10 cellular contexts compared by ENCODE assay signal in the genomic region with DNA sequence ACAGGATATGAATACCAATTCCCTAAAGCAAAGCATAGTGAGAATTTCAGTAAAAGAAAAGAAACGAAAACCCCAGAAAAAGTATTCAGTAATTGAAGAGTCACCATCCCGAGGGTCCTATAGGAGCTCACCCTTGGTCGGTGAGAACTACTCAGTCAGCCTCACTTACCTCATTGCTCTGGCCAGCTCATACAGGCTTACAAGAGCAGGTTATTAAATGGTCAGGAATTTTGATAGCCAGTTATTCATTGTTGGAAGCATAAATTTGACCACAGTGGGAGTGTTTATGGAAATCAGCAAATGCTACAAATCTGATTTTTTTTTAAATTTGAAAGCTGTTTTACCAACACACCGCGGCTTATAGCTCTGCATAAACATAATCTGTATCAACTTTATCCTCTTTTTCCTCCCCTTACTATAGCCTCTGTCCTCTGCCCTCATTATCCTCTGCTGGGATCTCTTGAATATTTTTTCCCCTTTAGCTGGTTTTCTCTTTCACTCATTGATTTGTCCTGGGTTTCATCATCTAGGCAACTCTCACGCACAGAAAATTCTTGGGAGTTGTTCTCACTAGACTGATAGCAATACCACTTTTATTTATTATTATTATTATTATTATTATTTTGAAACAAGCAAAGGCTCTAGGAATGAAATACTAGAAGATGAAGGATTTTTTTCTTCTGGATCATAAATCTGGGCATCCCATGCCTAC. TPM values are rescaled to one million over a fixed set of nuclear protein-coding genes. Genes with fewer than 3 reads are reported as not detected.
DNase-seq lines count a peak whose midpoint lies in the region; ATAC-seq, FAIRE-seq and TF ChIP-seq lines count a peak whose summit lies in the region.
"Had no signal": no experiment of that assay in that cellular context is flagged by ENCODE, and none has a peak within 500 bp of the region (broad histone marks: within the 10 kb centered on the region; RNA-seq: fewer than 3 reads in every experiment).

No MANE protein-coding gene starts in this region.

- in situ Hi-C loops in IMR-90 (cut with MboI; ENCODE audit: low sequenced_read_pairs): loop anchor here (10.0 to 25.0 kb wide), 3 partner anchors 385 to 798 kb away; no protein-coding TSS in a partner anchor

- H4K20me1 ChIP-seq in IMR-90 (ENCODE audit: insufficient read depth, low read length): peaks cover 3% of the 10 kb centered on the region; the same call in 1 of the 2 replicates

- H3K4me2 ChIP-seq in A549: peak overlapping the region; percentile 82
- H3K4me2 ChIP-seq in IMR-90 (ENCODE audit: low read depth, low read length): peak overlapping the region; percentile 24; the same call in 1 of the 2 replicates

- peak overlapping the region; percentile 93 for H2BK20ac ChIP-seq in IMR-90 (ENCODE audit: low read depth, low read length)

- peaks cover 4% of the 10 kb centered on the region for H3K9me3 Mint-ChIP-seq in chondrocyte (ENCODE audit: low read depth)
- H3K9me3 Mint-ChIP-seq in activated T-cell treated with anti-CD3 and anti-CD28 coated beads, Interleukin-2, amount 50 U/mL, for 24 hours: no peaks in the 10 kb centered on the region
- H3K9me3 Mint-ChIP-seq in CD4-positive, alpha-beta memory T cell: no peaks in the 10 kb centered on the region
- H3K9me3 Mint-ChIP-seq: stimulated activated naive CD8-positive, alpha-beta T cell treated with anti-CD3 and anti-CD28 coated beads, Interleukin-15, Interleukin-2, amounts not matched to agents 100 ng/mL and 50 ng/mL, for 24 hours had no signal

- H3K18ac ChIP-seq in IMR-90 (ENCODE audit: low read depth, low read length): peak overlapping the region; percentile 69

- H3K4me1 ChIP-seq in A549: peaks cover 68% of the 10 kb centered on the region
- peaks cover 10% of the 10 kb centered on the region for H3K4me1 ChIP-seq in IMR-90 (ENCODE audit: control insufficient read depth, insufficient read depth, low read length)
- peaks cover 16% of the 10 kb centered on the region for H3K4me1 ChIP-seq in mesodermal cell (ENCODE audit: control insufficient read depth, insufficient read depth, low read length, poor library complexity, severe bottlenecking)
- no peaks in the 10 kb centered on the region for H3K4me1 ChIP-seq in CD4-positive, alpha-beta memory T cell (ENCODE audit: insufficient read depth, low read length)

- TF ChIP-seq CTCF in A549 (IDR thresholded peaks at IDR 0.05) (no peak), IMR-90 (conservative IDR thresholded peaks at IDR 0.05; ENCODE audit: low read depth, low read length) (no peak), chondrocyte (IDR thresholded peaks at IDR 0.05) (no peak)

- H3K4ac ChIP-seq in IMR-90 (ENCODE audit: low read depth, low read length): peak overlapping the region; percentile 91

- CTCF ChIA-PET in A549 (lab: Yijun Ruan, JAX): interaction anchor here (2.2 to 2.6 kb wide), 3 partner anchors 11 to 111 kb away, joined by 9 to 18 read pairs (median 18); a partner anchor contains a TSS
- CTCF ChIA-PET in IMR-90 (lab: Yijun Ruan, JAX): interaction anchor here (0.9 to 2.5 kb wide), 3 partner anchors 11 to 572 kb away, joined by 3 to 6 read pairs (median 5); a partner anchor contains a TSS
- CTCF ChIA-PET in CD4-positive, alpha-beta memory T cell (lab: Charles Lee; ENCODE audit: partially characterized antibody): no interaction called here

- H2BK5ac ChIP-seq in IMR-90 (ENCODE audit: low read depth, low read length, poor library complexity, severe bottlenecking): peak overlapping the region; percentile 89

- no peaks in the 10 kb centered on the region for H3K27me3 ChIP-seq in IMR-90 (ENCODE audit: control insufficient read depth, insufficient read depth, low read length)
- H3K27me3 ChIP-seq in CD4-positive, alpha-beta memory T cell (ENCODE audit: insufficient read depth, low read length): no peaks in the 10 kb centered on the region

- peaks cover 13% of the 10 kb centered on the region; the same call in 1 of the 3 replicates for H3K9me3 ChIP-seq in A549
- H3K9me3 ChIP-seq in IMR-90 (ENCODE audit: control insufficient read depth, insufficient read depth, low read length): no peaks in the 10 kb centered on the region
- H3K9me3 ChIP-seq in mesodermal cell (ENCODE audit: control insufficient read depth, low read length): no peaks in the 10 kb centered on the region
- H3K9me3 ChIP-seq in CD4-positive, alpha-beta memory T cell (ENCODE audit: control insufficient read depth in 1 of 2, low read length in 2 of 2): no peaks in the 10 kb centered on the region

- H4K91ac ChIP-seq in IMR-90 (ENCODE audit: insufficient read depth, low read depth, low read length): peak overlapping the region; percentile 88

- peak overlapping the region; percentile 35; the same call in 1 of the 2 replicates for H3K23ac ChIP-seq in IMR-90 (ENCODE audit: low read depth, low read length)

- H2BK15ac ChIP-seq in IMR-90 (ENCODE audit: low read depth, low read length): peak overlapping the region; percentile 67; the same call in 2 of the 3 replicates

- no peak for TF ChIP-seq POLR2A in A549 (IDR thresholded peaks at IDR 0.05; ENCODE audit: low read length)
- peak; percentile 26; the same call in 1 of the 2 replicates for TF ChIP-seq POLR2A in IMR-90 (IDR thresholded peaks at IDR 0.05; ENCODE audit: low read depth, low read length)

- H3K14ac ChIP-seq in IMR-90 (replicated peaks; ENCODE audit: low read depth, low read length): peak overlapping the region; percentile 81

- no peak overlapping the region for H2AFZ ChIP-seq in IMR-90 (replicated peaks; ENCODE audit: low read length, poor library complexity)

- H4K8ac ChIP-seq in IMR-90 (ENCODE audit: low read depth in 2 of 2, low read length in 2 of 2): peak overlapping the region; percentile 15 to 85; a peak in 3 of 4 replicates

- peak overlapping the region; percentile 97 for H3K27ac Mint-ChIP-seq in chondrocyte (ENCODE audit: unreplicated experiment)
- H3K27ac Mint-ChIP-seq in activated T-cell treated with anti-CD3 and anti-CD28 coated beads, Interleukin-2, amount 50 U/mL, for 24 hours: no peak overlapping the region
- H3K27ac Mint-ChIP-seq in CD4-positive, alpha-beta memory T cell: no peak overlapping the region
- H3K27ac Mint-ChIP-seq: stimulated activated naive CD8-positive, alpha-beta T cell treated with anti-CD3 and anti-CD28 coated beads, Interleukin-15, Interleukin-2, amounts not matched to agents 100 ng/mL and 50 ng/mL, for 24 hours had no signal

- H3K27ac ChIP-seq in A549 (peak overlapping the region; percentile 95 to 99), IMR-90 (ENCODE audit: insufficient read depth, low read length) (peak overlapping the region; percentile 66), mesodermal cell (ENCODE audit: low read depth, low read length, severe bottlenecking) (peak overlapping the region; percentile 84)
- H3K27ac ChIP-seq in CD4-positive, alpha-beta memory T cell (ENCODE audit: low read depth, low read length): no peak overlapping the region

- H3K4me3 Mint-ChIP-seq in chondrocyte (ENCODE audit: unreplicated experiment): peak overlapping the region; percentile 20
- no peak overlapping the region for H3K4me3 Mint-ChIP-seq in activated T-cell treated with anti-CD3 and anti-CD28 coated beads, Interleukin-2, amount 50 U/mL, for 24 hours
- no peak overlapping the region for H3K4me3 Mint-ChIP-seq in CD4-positive, alpha-beta memory T cell
- H3K4me3 Mint-ChIP-seq: stimulated activated naive CD8-positive, alpha-beta T cell treated with anti-CD3 and anti-CD28 coated beads, Interleukin-15, Interleukin-2, amounts not matched to agents 100 ng/mL and 50 ng/mL, for 24 hours had no signal

- intact Hi-C loops in IMR-90 (cut with micrococcal nuclease): no loop called here
- intact Hi-C loops in CD4-positive, alpha-beta memory T cell (cut with micrococcal nuclease): no loop called here

- H2BK120ac ChIP-seq in IMR-90 (ENCODE audit: low read depth, low read length): peak overlapping the region; percentile 90

- peaks cover 2% of the 10 kb centered on the region for H3K9me1 ChIP-seq in IMR-90 (ENCODE audit: insufficient read depth, low read length)

- DNase-seq in A549 (ENCODE audit: low read depth in 1 of 2, low spot score in 1 of 2): peak; percentile 33 to 89
- peak; percentile 93 for DNase-seq in IMR-90
- DNase-seq in chondrocyte (ENCODE audit: low spot score): no peak
- no peak for DNase-seq in activated T-cell treated with anti-CD3 and anti-CD28 coated beads, Interleukin-2, amount 50 U/mL, for 24 hours
- DNase-seq in CD4-positive, alpha-beta memory T cell: no peak
- DNase-seq: C1 segment of cervical spinal cord had no signal

- no peak for FAIRE-seq in A549 (lab: Jason Lieb, UNC)

- H3K36me3 Mint-ChIP-seq in chondrocyte (ENCODE audit: low read depth): no peaks in the 10 kb centered on the region
- no peaks in the 10 kb centered on the region for H3K36me3 Mint-ChIP-seq in activated T-cell treated with anti-CD3 and anti-CD28 coated beads, Interleukin-2, amount 50 U/mL, for 24 hours (ENCODE audit: low read depth)
- H3K36me3 Mint-ChIP-seq in CD4-positive, alpha-beta memory T cell: no peaks in the 10 kb centered on the region

- no peaks in the 10 kb centered on the region for H3K27me3 Mint-ChIP-seq in chondrocyte (ENCODE audit: low read depth)
- peaks cover 20% of the 10 kb centered on the region for H3K27me3 Mint-ChIP-seq in activated T-cell treated with anti-CD3 and anti-CD28 coated beads, Interleukin-2, amount 50 U/mL, for 24 hours
- H3K27me3 Mint-ChIP-seq in CD4-positive, alpha-beta memory T cell: peaks cover 6 to 7% of the 10 kb centered on the region in 2 donors
- H3K27me3 Mint-ChIP-seq: stimulated activated naive CD8-positive, alpha-beta T cell treated with anti-CD3 and anti-CD28 coated beads, Interleukin-15, Interleukin-2, amounts not matched to agents 100 ng/mL and 50 ng/mL, for 24 hours had no signal

- no peak overlapping the region for H2AK9ac ChIP-seq in IMR-90 (replicated peaks; ENCODE audit: low read depth, low read length, poor library complexity)

- dilution Hi-C loops in IMR-90 (cut with HindIII; ENCODE audit: low sequenced_read_pairs, unreplicated experiment): no loop called here

- peaks cover 85% of the 10 kb centered on the region for H3K4me1 Mint-ChIP-seq in chondrocyte (ENCODE audit: low read depth)
- H3K4me1 Mint-ChIP-seq in activated T-cell treated with anti-CD3 and anti-CD28 coated beads, Interleukin-2, amount 50 U/mL, for 24 hours (ENCODE audit: low read depth): no peaks in the 10 kb centered on the region
- H3K4me1 Mint-ChIP-seq in CD4-positive, alpha-beta memory T cell: no peaks in the 10 kb centered on the region

- peak overlapping the region; percentile 63 for H3K56ac ChIP-seq in IMR-90 (ENCODE audit: extremely low read depth, insufficient read depth, low read length)

- H3K9ac ChIP-seq in IMR-90 (ENCODE audit: low read depth, low read length): no peak overlapping the region

- no peak for TF ChIP-seq RAD21 in A549 (conservative IDR thresholded peaks at IDR 0.05 in 1 of 2, IDR thresholded peaks at IDR 0.05 in 1 of 2)
- TF ChIP-seq RAD21 in IMR-90 (IDR thresholded peaks at IDR 0.05; ENCODE audit: low read length): no peak

- TF ChIP-seq EP300 in A549 (IDR thresholded peaks at IDR 0.05): peak in 1 of 2 experiments; percentile 7; a peak in 1 of 5 replicates

- H3K36me3 ChIP-seq in IMR-90 (ENCODE audit: control insufficient read depth, insufficient read depth, low read length) (no peaks in the 10 kb centered on the region), mesodermal cell (ENCODE audit: control insufficient read depth, insufficient read depth, low read length) (no peaks in the 10 kb centered on the region)
- no peaks in the 10 kb centered on the region for H3K36me3 ChIP-seq in CD4-positive, alpha-beta memory T cell (ENCODE audit: insufficient read depth, low read length)

- POLR2A ChIA-PET in A549 (lab: Yijun Ruan, JAX) (interaction anchor here (0.8 to 4.0 kb wide), 11 partner anchors 11 to 370 kb away, joined by 3 to 129 read pairs (median 5); a partner anchor contains a TSS), IMR-90 (lab: Charles Lee; ENCODE audit: unreplicated experiment) (no interaction called here)
- POLR2A ChIA-PET in CD4-positive, alpha-beta memory T cell (lab: Charles Lee; ENCODE audit: partially characterized antibody): no interaction called here

- no peaks in the 10 kb centered on the region for H3K79me1 ChIP-seq in IMR-90 (ENCODE audit: low read depth in 1 of 2, low read length in 2 of 2)

- BruUV-seq in IMR-90 (replicated peaks; lab: Mats Ljungman, UMichigan): no TSS peak

- H2AK5ac ChIP-seq in IMR-90 (ENCODE audit: low read depth, low read length): peak overlapping the region; percentile 60; the same call in 1 of the 2 replicates

- 1% methylated on average over 6 of the region's 6 CpGs for WGBS in A549 (ENCODE audit: missing lambda C conversion rate)
- WGBS in IMR-90 (ENCODE audit: extremely low coverage in 2 of 2, insufficient read length in 1 of 2), 2 experiments: no CpG with 5 or more reads among the region's 6 CpGs
- WGBS in mesodermal cell (ENCODE audit: insufficient coverage in 2 of 2), 2 experiments: 85 to 93% methylated on average over 3 to 5 of the region's 6 CpGs

- no peak overlapping the region; the same call in 2 of the 3 replicates for H3K4me3 ChIP-seq in A549
- no peak overlapping the region for H3K4me3 ChIP-seq in IMR-90 (ENCODE audit: insufficient read depth, low read depth, low read length)
- H3K4me3 ChIP-seq in mesodermal cell (ENCODE audit: extremely low read depth, insufficient read depth, low read length, poor library complexity, severe bottlenecking): no peak overlapping the region
- H3K4me3 ChIP-seq in CD4-positive, alpha-beta memory T cell (ENCODE audit: low read length in 2 of 2): no peak overlapping the region

- 0 out of 2 replicates have a peak overlapping the region, but pooled peaks have one; percentile 56 for H4K5ac ChIP-seq in IMR-90 (ENCODE audit: low read depth, low read length)

- ATAC-seq in A549 (peak; percentile 90 to 91), IMR-90 (ENCODE audit: low read depth) (peak; percentile 43; the same call in 1 of the 2 replicates), GM21619 (IDR thresholded peaks at IDR 0.05; ENCODE audit: unreplicated experiment) (no peak), GM18520 (IDR thresholded peaks at IDR 0.05; ENCODE audit: unreplicated experiment) (no peak)

RNA-seq across cellular contexts. Expression of a gene that starts 11.1 kb away (rescaled TPM):
- 59.5 and 122 TPM in 2 replicates for polyA plus RNA-seq in A549 (2011; rRNA removed)
- 75.6 and 94.7 TPM in 2 replicates for polyA plus RNA-seq in A549 (2012; cell fraction: cytosol; rRNA removed)
- 202 and 263 TPM in 2 replicates for polyA plus RNA-seq in A549 (2012; cell fraction: nucleus; rRNA removed)
- polyA plus RNA-seq in A549 (2017; fragmentation: RNase III; extraction: RNeasy Plus Mini Kit Qiagen cat#74134 plus additional on column Dnase treatment): 9.3 to 10.6 TPM (median 9.4 TPM) in 3 replicates
- 17.2 and 37.1 TPM in 2 replicates for polyA minus RNA-seq in A549 (2011; rRNA and poly(A)+ RNA removed)
- total RNA-seq in IMR-90 (2012; rRNA removed): 0.18 and 0.28 TPM in 2 replicates
- polyA plus RNA-seq in IMR-90 (2012; rRNA removed): 0.99 and 3.7 TPM in 2 replicates
- 1.4 and 7.8 TPM in 2 replicates for polyA plus RNA-seq in IMR-90 (2012; cell fraction: cytosol; rRNA removed)
- 53.1 and 64.1 TPM in 2 replicates for polyA plus RNA-seq in IMR-90 (2012; cell fraction: nucleus; rRNA removed; ENCODE audit: low replicate concordance)
- 0.89 to 8.7 TPM (median 7.9 TPM) in 3 replicates for total RNA-seq in chondrocyte
- polyA plus RNA-seq in mesodermal cell (2013, experiment 1 of 2): 2.4 TPM
- 1.4 TPM for polyA plus RNA-seq in mesodermal cell (2013, experiment 2 of 2)
- under 1 TPM in 1 of 2 experiments, not detected in 1; 0.42 TPM for total RNA-seq in CD4-positive, alpha-beta memory T cell
- polyA plus RNA-seq in CD4-positive, alpha-beta memory T cell: not detected

RNA-seq across cellular contexts. Expression of a gene that starts 47.9 kb away (rescaled TPM):
- polyA plus RNA-seq in A549 (2011; rRNA removed) (13.9 and 19.3 TPM in 2 replicates), A549 (2017; fragmentation: RNase III; extraction: RNeasy Plus Mini Kit Qiagen cat#74134 plus additional on column Dnase treatment) (6.3 to 9.0 TPM (median 8.5 TPM) in 3 replicates), IMR-90 (2012; rRNA removed) (1.5 and 2.8 TPM in 2 replicates)
- polyA plus RNA-seq in A549 (2012; cell fraction: cytosol; rRNA removed): 4.4 TPM in 2 replicates
- 2.8 and 4.1 TPM in 2 replicates for polyA plus RNA-seq in A549 (2012; cell fraction: nucleus; rRNA removed)
- polyA minus RNA-seq in A549 (2011; rRNA and poly(A)+ RNA removed): 9.5 and 10.2 TPM in 2 replicates
- total RNA-seq in IMR-90 (2012; rRNA removed) (4.3 and 9.2 TPM in 2 replicates), chondrocyte (6.6 to 10.6 TPM (median 7.4 TPM) in 3 replicates)
- 0.56 and 0.87 TPM in 2 replicates for polyA plus RNA-seq in IMR-90 (2012; cell fraction: cytosol; rRNA removed)
- 0.81 and 4.3 TPM in 2 replicates for polyA plus RNA-seq in IMR-90 (2012; cell fraction: nucleus; rRNA removed; ENCODE audit: low replicate concordance)
- 7.8 TPM for polyA plus RNA-seq in mesodermal cell (2013, experiment 1 of 2)
- 7.0 TPM for polyA plus RNA-seq in mesodermal cell (2013, experiment 2 of 2)
- total RNA-seq in CD4-positive, alpha-beta memory T cell: 1 to 10 TPM; 7.5 to 7.6 TPM
- polyA plus RNA-seq in CD4-positive, alpha-beta memory T cell: 1 to 10 TPM; 3.6 to 4.5 TPM

Comparison
In these comparisons a context has a peak if more than half of its experiments do, and no peak if none do; other contexts are left out.
1. ATAC-seq: peak in A549 (2 of 2) and IMR-90 (single experiment); none in GM21619 (single experiment) and GM18520 (single experiment).
2. DNase-seq: peak in A549 (2 of 2) and IMR-90 (single experiment); none in chondrocyte (single experiment), activated T-cell treated with anti-CD3 and anti-CD28 coated beads, Interleukin-2, amount 50 U/mL, for 24 hours (single experiment) and CD4-positive, alpha-beta memory T cell (0 of 5).